11 cellular contexts compared by ENCODE assay signal in the genomic region with DNA sequence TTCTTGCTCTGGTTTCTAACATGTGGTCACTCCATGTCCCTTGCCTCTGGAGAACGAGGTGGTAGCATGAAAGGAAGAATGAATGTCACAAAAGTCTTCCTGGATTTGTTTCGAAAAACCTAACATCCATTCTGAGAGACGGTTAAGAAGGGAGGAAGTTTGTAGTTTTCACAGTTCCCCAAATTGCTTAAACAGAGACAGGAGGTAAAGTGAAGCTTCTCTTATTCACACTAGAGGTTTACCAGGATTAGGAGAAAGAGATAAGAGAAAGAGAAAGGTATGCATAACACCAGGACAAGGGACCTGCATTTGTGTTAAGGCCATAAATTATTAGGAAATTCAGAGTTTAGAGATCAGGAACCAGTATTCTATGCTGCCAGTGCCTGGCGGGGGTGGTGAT.
"Had no signal": no experiment of that assay in that cellular context is flagged by ENCODE, and none has a peak within 500 bp of the region (broad histone marks: within the 10 kb centered on the region; RNA-seq: fewer than 3 reads in every experiment).

No MANE protein-coding gene starts in this region.

- H3K4me1 ChIP-seq: sigmoid colon, transverse colon had no signal

- H3K36me3 ChIP-seq: sigmoid colon, transverse colon had no signal

- H3K9me3 ChIP-seq: sigmoid colon, transverse colon had no signal

- ATAC-seq: activated CD4-positive, alpha-beta T cell treated with anti-CD3 and anti-CD28 coated beads for 36 hours; activated CD8-positive, alpha-beta T cell treated with anti-CD3 and anti-CD28 coated beads, Interleukin-2, amount 10 ng/mL, durations not matched to agents 7 days and 5 days had no signal

- H3K27ac ChIP-seq: sigmoid colon, transverse colon, VCaP had no signal

- H3K27ac Mint-ChIP-seq: activated CD4-positive, alpha-beta T cell treated with anti-CD3 and anti-CD28 coated beads for 36 hours; activated CD8-positive, alpha-beta T cell treated with anti-CD3 and anti-CD28 coated beads, Interleukin-2, amount 10 ng/mL, durations not matched to agents 7 days and 5 days; T-helper 2 cell treated with Interferon-gamma antibody and Interleukin-4, amounts not matched to agents 5 μg/mL and 100 μg/mL, for 36 hours had no signal

- DNase-seq: activated CD4-positive, alpha-beta T cell treated with anti-CD3 and anti-CD28 coated beads for 36 hours; activated CD8-positive, alpha-beta T cell treated with anti-CD3 and anti-CD28 coated beads, Interleukin-2, amount 10 ng/mL, durations not matched to agents 7 days and 5 days; activated naive CD4-positive, alpha-beta T cell treated with Interleukin-2 at 50 U/mL for 16 hours; foreskin melanocyte; head of caudate nucleus; sigmoid colon; stimulated activated naive CD4-positive, alpha-beta T cell; substantia nigra; transverse colon had no signal

- H3K4me3 ChIP-seq: sigmoid colon, transverse colon had no signal

- H3K27me3 ChIP-seq: sigmoid colon, transverse colon had no signal

- H3K4me1 Mint-ChIP-seq: activated CD4-positive, alpha-beta T cell treated with anti-CD3 and anti-CD28 coated beads for 36 hours had no signal

- H3K9me3 Mint-ChIP-seq: T-helper 2 cell treated with Interferon-gamma antibody and Interleukin-4, amounts not matched to agents 5 μg/mL and 100 μg/mL, for 36 hours had no signal

- H3K4me3 Mint-ChIP-seq: activated CD4-positive, alpha-beta T cell treated with anti-CD3 and anti-CD28 coated beads for 36 hours; activated CD8-positive, alpha-beta T cell treated with anti-CD3 and anti-CD28 coated beads, Interleukin-2, amount 10 ng/mL, durations not matched to agents 7 days and 5 days; T-helper 2 cell treated with Interferon-gamma antibody and Interleukin-4, amounts not matched to agents 5 μg/mL and 100 μg/mL, for 36 hours had no signal
